8 cellular contexts compared by ENCODE assay signal in the genomic region with DNA sequence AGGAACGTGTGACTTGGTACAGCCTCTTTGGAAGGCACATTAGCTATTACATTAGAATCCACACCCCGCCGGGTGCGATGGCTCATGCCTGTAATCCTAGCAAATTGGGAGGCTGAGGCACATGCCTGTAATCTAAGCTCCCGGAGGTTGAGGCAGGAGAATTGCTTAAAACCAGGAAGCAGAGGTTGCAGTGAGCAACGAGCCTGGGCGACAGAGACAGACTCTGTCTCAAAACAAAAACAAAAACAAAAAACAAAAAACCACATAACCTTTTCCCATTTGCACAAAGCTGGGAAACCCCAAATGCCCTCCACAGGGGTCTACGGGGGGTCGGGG.
DNase-seq lines count a peak whose midpoint lies in the region; ATAC-seq and TF ChIP-seq lines count a peak whose summit lies in the region.
"Not testable (repeated sequence)": the region's sequence is repeated elsewhere in the genome, so short reads cannot be mapped to it uniquely, and the experiment has no call there.

No MANE protein-coding gene starts in this region.

- H3K9me3 ChIP-seq in BLaER1 treated with 17β-estradiol and CSF1 and Interleukin-3, amounts not matched to agents 10 nM and 100 nM (replicated peaks in 1 of 11); HAP-1; Peyer's patch; gastroesophageal sphincter; prostate gland; transverse colon: not testable (repeated sequence)

- peaks cover 60 to 80% (median 73%) of the 10 kb centered on the region in 11 experiments for H4K20me1 ChIP-seq in BLaER1 treated with 17β-estradiol and CSF1 and Interleukin-3, amounts not matched to agents 10 nM and 100 nM

- peaks cover 17 to 44% (median 31%) of the 10 kb centered on the region in 11 experiments; a peak in 19 of 22 replicates for H3K36me3 ChIP-seq in BLaER1 treated with 17β-estradiol and CSF1 and Interleukin-3, amounts not matched to agents 10 nM and 100 nM
- H3K36me3 ChIP-seq in HAP-1 (replicated peaks): peaks cover 37% of the 10 kb centered on the region
- not testable (repeated sequence) for H3K36me3 ChIP-seq in Peyer's patch, gastroesophageal sphincter, prostate gland, transverse colon

- H3K9ac ChIP-seq in BLaER1 treated with 17β-estradiol and CSF1 and Interleukin-3, amounts not matched to agents 10 nM and 100 nM: peak overlapping the region in 6 of 11 experiments; percentile 37 to 58 (median 50); a peak in 7 of 22 replicates

- H3K36me3 Mint-ChIP-seq in activated CD4-positive, alpha-beta memory T cell treated with anti-CD3 and anti-CD28 coated beads for 36 hours: peaks cover 27% of the 10 kb centered on the region
- peaks cover 48% of the 10 kb centered on the region for H3K36me3 Mint-ChIP-seq in activated naive CD8-positive, alpha-beta T cell treated with anti-CD3 and anti-CD28 coated beads for 36 hours

- intact Hi-C loops in activated CD4-positive, alpha-beta memory T cell treated with anti-CD3 and anti-CD28 coated beads for 36 hours (cut with micrococcal nuclease); transverse colon (cut with DNase I; ENCODE audit: low total_unique reads): not testable (repeated sequence)
- intact Hi-C loops in prostate gland (cut with DNase I): loop anchor here (10.0 kb wide), 1 partner anchor 678 kb away; no protein-coding TSS in a partner anchor

- not testable (repeated sequence) for H3K27ac Mint-ChIP-seq in activated CD4-positive, alpha-beta memory T cell treated with anti-CD3 and anti-CD28 coated beads for 36 hours; activated naive CD8-positive, alpha-beta T cell treated with anti-CD3 and anti-CD28 coated beads for 36 hours

- H3K4me1 Mint-ChIP-seq in activated CD4-positive, alpha-beta memory T cell treated with anti-CD3 and anti-CD28 coated beads for 36 hours (ENCODE audit: low read depth): peaks cover 39% of the 10 kb centered on the region
- peaks cover 44% of the 10 kb centered on the region for H3K4me1 Mint-ChIP-seq in activated naive CD8-positive, alpha-beta T cell treated with anti-CD3 and anti-CD28 coated beads for 36 hours

- H3K27ac ChIP-seq in BLaER1 treated with 17β-estradiol and CSF1 and Interleukin-3, amounts not matched to agents 10 nM and 100 nM: peak overlapping the region in 3 of 11 experiments; percentile 47 to 68 (median 52); a peak in 4 of 22 replicates
- peak overlapping the region in 3 of 4 donors; percentile 44 to 68 (median 65) for H3K27ac ChIP-seq in Peyer's patch
- peak overlapping the region; percentile 75 to 88 (median 87) for H3K27ac ChIP-seq in gastroesophageal sphincter
- H3K27ac ChIP-seq in prostate gland: peak overlapping the region; percentile 67 to 77
- peak overlapping the region; percentile 70 to 99 (median 93) for H3K27ac ChIP-seq in transverse colon

- 5 to 30% methylated on average over 3 to 4 of the region's 9 CpGs for WGBS in gastroesophageal sphincter (ENCODE audit: low coverage in 1 of 2), 2 donors
- 45% methylated on average over 9 of the region's 9 CpGs for WGBS in prostate gland
- 21 to 53% methylated on average over 4 to 7 of the region's 9 CpGs for WGBS in transverse colon (ENCODE audit: low coverage in 1 of 2), 2 donors

- peak overlapping the region; percentile 81 to 99 (median 92) for H3K4me2 ChIP-seq in BLaER1 treated with 17β-estradiol and CSF1 and Interleukin-3, amounts not matched to agents 10 nM and 100 nM

- H3K4me3 Mint-ChIP-seq in activated CD4-positive, alpha-beta memory T cell treated with anti-CD3 and anti-CD28 coated beads for 36 hours: peak overlapping the region; percentile 45
- peak overlapping the region; percentile 64 for H3K4me3 Mint-ChIP-seq in activated naive CD8-positive, alpha-beta T cell treated with anti-CD3 and anti-CD28 coated beads for 36 hours

- peaks cover 48 to 73% (median 65%) of the 10 kb centered on the region in 10 experiments for H3K4me1 ChIP-seq in BLaER1 treated with 17β-estradiol and CSF1 and Interleukin-3, amounts not matched to agents 10 nM and 100 nM
- peaks cover 16% of the 10 kb centered on the region for H3K4me1 ChIP-seq in HAP-1
- H3K4me1 ChIP-seq in Peyer's patch: peaks cover 0 to 49% (median 31%) of the 10 kb centered on the region in 4 donors
- peaks cover 13 to 79% (median 50%) of the 10 kb centered on the region in 3 donors for H3K4me1 ChIP-seq in gastroesophageal sphincter
- H3K4me1 ChIP-seq in prostate gland (replicated peaks): peaks cover 34% of the 10 kb centered on the region
- peaks cover 35 to 67% (median 43%) of the 10 kb centered on the region in 4 donors for H3K4me1 ChIP-seq in transverse colon

- H3K27me3 ChIP-seq in BLaER1 treated with 17β-estradiol and CSF1 and Interleukin-3, amounts not matched to agents 10 nM and 100 nM; HAP-1 (ENCODE audit: low read depth); Peyer's patch; gastroesophageal sphincter; prostate gland (replicated peaks; ENCODE audit: insufficient read depth); transverse colon: not testable (repeated sequence)

- not testable (repeated sequence) for DNase-seq in HAP-1 (ENCODE audit: low spot score in 2 of 2); Peyer's patch; activated CD4-positive, alpha-beta memory T cell treated with anti-CD3 and anti-CD28 coated beads for 36 hours; activated naive CD8-positive, alpha-beta T cell treated with anti-CD3 and anti-CD28 coated beads for 36 hours; prostate gland (ENCODE audit: low spot score); transverse colon

- not testable (repeated sequence) for ATAC-seq in gastroesophageal sphincter

- not testable (repeated sequence) for H3K27me3 Mint-ChIP-seq in activated CD4-positive, alpha-beta memory T cell treated with anti-CD3 and anti-CD28 coated beads for 36 hours; activated naive CD8-positive, alpha-beta T cell treated with anti-CD3 and anti-CD28 coated beads for 36 hours

- H3K4me3 ChIP-seq in BLaER1 treated with 17β-estradiol and CSF1 and Interleukin-3, amounts not matched to agents 10 nM and 100 nM: peak overlapping the region in 7 of 10 experiments; percentile 26 to 54 (median 32); a peak in 9 of 20 replicates
- H3K4me3 ChIP-seq in HAP-1 (peak overlapping the region; percentile 14), gastroesophageal sphincter (peak overlapping the region in 1 of 2 donors; percentile 34)
- not testable (repeated sequence) for H3K4me3 ChIP-seq in Peyer's patch, prostate gland, transverse colon

- not testable (repeated sequence) for H3K9me3 Mint-ChIP-seq in activated CD4-positive, alpha-beta memory T cell treated with anti-CD3 and anti-CD28 coated beads for 36 hours; activated naive CD8-positive, alpha-beta T cell treated with anti-CD3 and anti-CD28 coated beads for 36 hours

- TF ChIP-seq POLR2A in Peyer's patch (IDR thresholded peaks at IDR 0.05); gastroesophageal sphincter (IDR thresholded peaks at IDR 0.05); prostate gland (IDR thresholded peaks at IDR 0.05); transverse colon (IDR thresholded peaks at IDR 0.05): not testable (repeated sequence)

- POLR2A ChIA-PET in activated CD4-positive, alpha-beta memory T cell treated with anti-CD3 and anti-CD28 coated beads for 36 hours (lab: Charles Lee): not testable (repeated sequence)

- in situ Hi-C loops in HAP-1 (cut with MboI; ENCODE audit: low sequenced_read_pairs); transverse colon (cut with MboI; ENCODE audit: low pct_ligation_motif_present in 1 of 4, low pct_unique_long_range_greater_than_20kb in 1 of 4, low sequenced_read_pairs in 3 of 4): not testable (repeated sequence)

- CTCF ChIA-PET in activated CD4-positive, alpha-beta memory T cell treated with anti-CD3 and anti-CD28 coated beads for 36 hours (lab: Charles Lee): not testable (repeated sequence)

- not testable (repeated sequence) for TF ChIP-seq CTCF in Peyer's patch (IDR thresholded peaks at IDR 0.05); gastroesophageal sphincter (IDR thresholded peaks at IDR 0.05); prostate gland (IDR thresholded peaks at IDR 0.05); transverse colon (IDR thresholded peaks at IDR 0.05)

- TF ChIP-seq EP300 in gastroesophageal sphincter (IDR thresholded peaks at IDR 0.05); transverse colon (IDR thresholded peaks at IDR 0.05; ENCODE audit: low read depth): not testable (repeated sequence)
